In the genomic region with DNA sequence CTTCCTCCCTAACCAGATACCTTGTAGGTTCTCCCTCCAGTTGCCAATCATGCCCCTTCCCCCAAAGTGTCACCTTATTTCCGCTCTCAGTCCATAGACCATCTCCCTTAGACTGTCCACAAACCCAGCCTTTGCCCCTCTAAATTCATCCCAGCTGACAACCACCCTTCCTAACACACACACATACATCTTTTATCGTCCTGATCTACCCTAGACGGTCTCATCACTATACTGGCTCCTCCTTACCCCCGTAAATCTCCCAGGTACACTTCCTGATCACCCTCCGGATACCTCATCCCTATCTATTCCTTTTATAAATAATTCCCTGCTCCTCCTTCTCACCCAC, we compare ENCODE assay signal across 8 cellular contexts. TPM values are rescaled to one million over a fixed set of nuclear protein-coding genes. Genes with fewer than 3 reads are reported as not detected.
DNase-seq lines count a peak whose midpoint lies in the region; ATAC-seq and TF ChIP-seq lines count a peak whose summit lies in the region.

No MANE protein-coding gene starts in this region.

- H2BK15ac ChIP-seq in IMR-90 (ENCODE audit: low read depth, low read length), result peak overlapping the region; percentile 74; the same call in 1 of the 3 replicates

- no peak for TF ChIP-seq CTCF in IMR-90 (conservative IDR thresholded peaks at IDR 0.05; ENCODE audit: low read depth, low read length)
- TF ChIP-seq CTCF in colonic mucosa (IDR thresholded peaks at IDR 0.05), result no peak
- TF ChIP-seq CTCF in natural killer cell (IDR thresholded peaks at IDR 0.05), result no peak

- peak overlapping the region; percentile 67 for H3K18ac ChIP-seq in IMR-90 (ENCODE audit: low read depth, low read length)

- peak overlapping the region; percentile 93 for H3K4me2 ChIP-seq in IMR-90 (ENCODE audit: low read depth, low read length)

- peak overlapping the region; percentile 96 for H2AFZ ChIP-seq in IMR-90 (replicated peaks; ENCODE audit: low read length, poor library complexity)

- H3K9me3 ChIP-seq in IMR-90 (ENCODE audit: control insufficient read depth, insufficient read depth, low read length), result no peaks in the 10 kb centered on the region
- no peaks in the 10 kb centered on the region for H3K9me3 ChIP-seq in colonic mucosa

- no peak for DNase-seq in IMR-90
- no peak for DNase-seq in colonic mucosa
- DNase-seq in natural killer cell, result no peak
- DNase-seq in NCI-H82 (lab: John Stamatoyannopoulos, UW), result no peak
- no peak for DNase-seq in UCSD-AML1 (lab: John Stamatoyannopoulos, UW; ENCODE audit: unreplicated experiment)
- no peak for DNase-seq in activated CD4-positive, CD25-positive, alpha-beta regulatory T cell treated with anti-CD3 and anti-CD28 coated beads, Interleukin-2, amount 50 U/mL, for 72 hours
- DNase-seq in NCI-H2081 treated with DMSO at 0.1 percent for 48 hours (lab: John Stamatoyannopoulos, UW), result no peak

- H2AK5ac ChIP-seq in IMR-90 (ENCODE audit: low read depth, low read length), result peak overlapping the region; percentile 94

- H3K4me3 ChIP-seq in IMR-90 (ENCODE audit: insufficient read depth, low read depth, low read length), result peak overlapping the region; percentile 94
- peak overlapping the region; percentile 94 for H3K4me3 ChIP-seq in colonic mucosa

- peak overlapping the region; percentile 97 for H3K14ac ChIP-seq in IMR-90 (replicated peaks; ENCODE audit: low read depth, low read length)

- H4K8ac ChIP-seq in IMR-90 (ENCODE audit: low read depth in 2 of 2, low read length in 2 of 2), result peak overlapping the region; percentile 39 to 97

- peak overlapping the region; percentile 57 for H2BK120ac ChIP-seq in IMR-90 (ENCODE audit: low read depth, low read length)

- peak overlapping the region; percentile 100 for H3K23ac ChIP-seq in IMR-90 (ENCODE audit: low read depth, low read length)

- H3K36me3 ChIP-seq in IMR-90 (ENCODE audit: control insufficient read depth, insufficient read depth, low read length), result no peaks in the 10 kb centered on the region; the same call in 1 of the 2 replicates
- H3K36me3 ChIP-seq in colonic mucosa, result no peaks in the 10 kb centered on the region

- peak overlapping the region; percentile 57; the same call in 1 of the 2 replicates for H3K56ac ChIP-seq in IMR-90 (ENCODE audit: extremely low read depth, insufficient read depth, low read length)

- CTCF ChIA-PET in IMR-90 (lab: Yijun Ruan, JAX), result no interaction called here

- no peaks in the 10 kb centered on the region for H3K9me3 Mint-ChIP-seq in natural killer cell

- H3K27ac Mint-ChIP-seq in natural killer cell, result peak overlapping the region; percentile 73 to 80

- H2BK20ac ChIP-seq in IMR-90 (ENCODE audit: low read depth, low read length), result no peak overlapping the region

- WGBS in IMR-90 (ENCODE audit: extremely low coverage in 2 of 2, insufficient read length in 1 of 2), 2 experiments, result 41% methylated on average over 5 of the region's 5 CpGs; no CpG with 5 or more reads in 1 of the 2 experiments

- peak overlapping the region; percentile 90 for H3K4ac ChIP-seq in IMR-90 (ENCODE audit: low read depth, low read length)

- peak overlapping the region; percentile 91 for H4K91ac ChIP-seq in IMR-90 (ENCODE audit: insufficient read depth, low read depth, low read length)

- H2AK9ac ChIP-seq in IMR-90 (replicated peaks; ENCODE audit: low read depth, low read length, poor library complexity), result peak overlapping the region; percentile 94

- H3K9ac ChIP-seq in IMR-90 (ENCODE audit: low read depth, low read length) (peak overlapping the region; percentile 95), colonic mucosa (ENCODE audit: low read depth in 2 of 2, low read length in 2 of 2) (peak overlapping the region; percentile 94 to 98)

- no TSS peak for BruUV-seq in IMR-90 (replicated peaks; lab: Mats Ljungman, UMichigan)

- dilution Hi-C loops in IMR-90 (cut with HindIII; ENCODE audit: low sequenced_read_pairs, unreplicated experiment), result no loop called here

- H4K20me1 ChIP-seq in IMR-90 (ENCODE audit: insufficient read depth, low read length), result no peaks in the 10 kb centered on the region; the same call in 1 of the 2 replicates

- no peaks in the 10 kb centered on the region for H3K27me3 Mint-ChIP-seq in natural killer cell (ENCODE audit: low read depth in 2 of 2)

- POLR2A ChIA-PET in IMR-90 (lab: Charles Lee; ENCODE audit: unreplicated experiment), result no interaction called here

- peak overlapping the region; percentile 90 for H3K27ac ChIP-seq in IMR-90 (ENCODE audit: insufficient read depth, low read length)
- peak overlapping the region; percentile 87 for H3K27ac ChIP-seq in colonic mucosa

- peaks cover 7% of the 10 kb centered on the region for H3K9me1 ChIP-seq in IMR-90 (ENCODE audit: insufficient read depth, low read length)

- in situ Hi-C loops in IMR-90 (cut with MboI; ENCODE audit: low sequenced_read_pairs), result no loop called here

- TF ChIP-seq POLR2A in IMR-90 (IDR thresholded peaks at IDR 0.05; ENCODE audit: low read depth, low read length), result no peak

- intact Hi-C loops in IMR-90 (cut with micrococcal nuclease), result loop anchor here (2.0 to 5.0 kb wide), 2 partner anchors 115 to 130 kb away; no protein-coding TSS in a partner anchor
- intact Hi-C loops in colonic mucosa (cut with DNase I), result no loop called here
- intact Hi-C loops in natural killer cell (cut with micrococcal nuclease), result loop anchor here (2.0 to 5.0 kb wide), 2 partner anchors 72 to 160 kb away; partner anchors contain the start of gene PSMD6

- no peaks in the 10 kb centered on the region for H3K27me3 ChIP-seq in IMR-90 (ENCODE audit: control insufficient read depth, insufficient read depth, low read length)
- no peaks in the 10 kb centered on the region for H3K27me3 ChIP-seq in colonic mucosa

- TF ChIP-seq RAD21 in IMR-90 (IDR thresholded peaks at IDR 0.05; ENCODE audit: low read length), result no peak

- peaks cover 44 to 63% of the 10 kb centered on the region in 2 experiments for H3K79me1 ChIP-seq in IMR-90 (ENCODE audit: low read depth in 1 of 2, low read length in 2 of 2)

- H3K4me3 Mint-ChIP-seq in natural killer cell, result peak overlapping the region; percentile 83

- peaks cover 3% of the 10 kb centered on the region; the same call in 1 of the 2 replicates for H3K4me1 ChIP-seq in IMR-90 (ENCODE audit: control insufficient read depth, insufficient read depth, low read length)
- no peaks in the 10 kb centered on the region for H3K4me1 ChIP-seq in colonic mucosa

- H4K5ac ChIP-seq in IMR-90 (ENCODE audit: low read depth, low read length), result peak overlapping the region; percentile 28

- ATAC-seq in GM18907 (IDR thresholded peaks at IDR 0.05; ENCODE audit: unreplicated experiment) (peak; percentile 5), IMR-90 (ENCODE audit: low read depth) (no peak), natural killer cell (no peak)

- no peaks in the 10 kb centered on the region for H3K36me3 Mint-ChIP-seq in natural killer cell

- peak overlapping the region; percentile 93 for H2BK5ac ChIP-seq in IMR-90 (ENCODE audit: low read depth, low read length, poor library complexity, severe bottlenecking)

- H3K4me1 Mint-ChIP-seq in natural killer cell, result peaks cover 41 to 45% of the 10 kb centered on the region in 2 donors

TF ChIP-seq in IMR-90, 13 proteins besides CTCF, POLR2A, EP300 and RAD21 (continues in another document):
- TF ChIP-seq FOS (IDR thresholded peaks at IDR 0.05; ENCODE audit: low read depth, low read length) (no peak), MAZ (IDR thresholded peaks at IDR 0.05; ENCODE audit: borderline replicate concordance, low read depth, low read length) (no peak), RFX5 (IDR thresholded peaks at IDR 0.05; ENCODE audit: low read depth, low read length) (no peak), MXI1 (IDR thresholded peaks at IDR 0.05; ENCODE audit: borderline replicate concordance, low read depth, low read length) (no peak), NFE2L2 (IDR thresholded peaks at IDR 0.05; ENCODE audit: low read depth, low read length) (no peak), SMC3 (IDR thresholded peaks at IDR 0.05; ENCODE audit: low read depth, low read length) (no peak), BHLHE40 (IDR thresholded peaks at IDR 0.05; ENCODE audit: low read depth, low read length) (no peak)
- TF ChIP-seq, protein P1, sequence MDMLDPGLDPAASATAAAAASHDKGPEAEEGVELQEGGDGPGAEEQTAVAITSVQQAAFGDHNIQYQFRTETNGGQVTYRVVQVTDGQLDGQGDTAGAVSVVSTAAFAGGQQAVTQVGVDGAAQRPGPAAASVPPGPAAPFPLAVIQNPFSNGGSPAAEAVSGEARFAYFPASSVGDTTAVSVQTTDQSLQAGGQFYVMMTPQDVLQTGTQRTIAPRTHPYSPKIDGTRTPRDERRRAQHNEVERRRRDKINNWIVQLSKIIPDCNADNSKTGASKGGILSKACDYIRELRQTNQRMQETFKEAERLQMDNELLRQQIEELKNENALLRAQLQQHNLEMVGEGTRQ (IDR thresholded peaks at IDR 0.05; ENCODE audit: low read depth, low read length), result no peak

RNA-seq across cellular contexts. Expression of gene THOC7, which starts 0.8 kb away (rescaled TPM):
- 25.8 and 51.7 TPM in 2 replicates for total RNA-seq in IMR-90 (2012; rRNA removed)
- 43.5 and 55.9 TPM in 2 replicates for polyA plus RNA-seq in IMR-90 (2012; rRNA removed)
- polyA plus RNA-seq in IMR-90 (2012; cell fraction: cytosol; rRNA removed), result 5.6 and 12.9 TPM in 2 replicates
- 0.88 and 13.1 TPM in 2 replicates for polyA plus RNA-seq in IMR-90 (2012; cell fraction: nucleus; rRNA removed; ENCODE audit: low replicate concordance)
- total RNA-seq in colonic mucosa, result 10 to 100 TPM; 61.9 to 76.6 TPM
- total RNA-seq in natural killer cell, result 10 to 100 TPM; 30.3 to 35.8 (median 32.5) TPM

RNA-seq across cellular contexts. Expression of gene ATXN7, which starts 0.9 kb away (rescaled TPM):
- total RNA-seq in IMR-90 (2012; rRNA removed) (11.9 and 13.6 TPM in 2 replicates), colonic mucosa (10 to 100 TPM; 22.9 to 31.6 TPM), natural killer cell (100 to 1,000 TPM; 126 to 176 (median 146) TPM)
- 8.6 and 11.3 TPM in 2 replicates for polyA plus RNA-seq in IMR-90 (2012; rRNA removed)
- polyA plus RNA-seq in IMR-90 (2012; cell fraction: cytosol; rRNA removed), result 3.4 and 4.2 TPM in 2 replicates
- polyA plus RNA-seq in IMR-90 (2012; cell fraction: nucleus; rRNA removed; ENCODE audit: low replicate concordance), result 32.4 and 57.9 TPM in 2 replicates

RNA-seq across cellular contexts. Expression of gene C3orf49, which starts 43.7 kb away (rescaled TPM):
- total RNA-seq in IMR-90 (2012; rRNA removed) (not detected in 2 replicates), colonic mucosa (not detected), natural killer cell (not detected)
- polyA plus RNA-seq in IMR-90 (2012; rRNA removed), result not detected in 2 replicates
- not detected in 2 replicates for polyA plus RNA-seq in IMR-90 (2012; cell fraction: cytosol; rRNA removed)
- polyA plus RNA-seq in IMR-90 (2012; cell fraction: nucleus; rRNA removed; ENCODE audit: low replicate concordance), result not detected in 2 replicates

RNA-seq across cellular contexts. Expression of gene SCAANT1, which starts 49.4 kb away (rescaled TPM):
- total RNA-seq in IMR-90 (2012; rRNA removed), result not detected in 2 replicates
- polyA plus RNA-seq in IMR-90 (2012; rRNA removed), result not detected in 2 replicates
- polyA plus RNA-seq in IMR-90 (2012; cell fraction: cytosol; rRNA removed), result not detected in 2 replicates
- not detected in 2 replicates for polyA plus RNA-seq in IMR-90 (2012; cell fraction: nucleus; rRNA removed; ENCODE audit: low replicate concordance)
- total RNA-seq in colonic mucosa, result not detected
- 1 to 10 TPM in 2 of 3 donors, not detected in 1; 3.6 to 8.0 TPM for total RNA-seq in natural killer cell
